ENCODE assay signal across 8 cellular contexts in the genomic region with DNA sequence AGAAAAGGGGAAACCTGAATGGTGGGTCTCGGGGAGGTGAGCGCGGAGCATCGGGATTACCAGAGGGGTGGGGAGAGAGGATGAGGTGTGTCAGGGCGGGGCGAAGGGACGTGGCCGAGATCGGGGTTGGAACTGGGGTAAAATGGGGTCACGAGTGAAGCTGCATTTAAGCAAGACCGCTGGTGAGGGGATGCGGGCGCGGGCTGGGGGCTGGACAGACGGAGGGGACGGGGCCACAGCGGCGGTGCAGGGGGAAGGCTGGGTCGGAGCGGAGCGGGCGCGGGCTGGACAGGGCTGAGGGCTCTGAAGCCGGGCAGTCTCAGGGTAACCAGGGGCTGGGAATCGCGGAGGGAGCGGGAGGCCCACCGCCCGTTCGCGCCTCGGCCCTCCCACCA.
DNase-seq lines count a peak whose midpoint lies in the region; ATAC-seq and TF ChIP-seq lines count a peak whose summit lies in the region.
"Not testable (repeated sequence)": the region's sequence is repeated elsewhere in the genome, so short reads cannot be mapped to it uniquely, and the experiment has no call there.

No MANE protein-coding gene starts in this region.

- peak; percentile 27 for ATAC-seq in GM21367 (IDR thresholded peaks at IDR 0.05; ENCODE audit: unreplicated experiment)
- ATAC-seq in HG03135 (IDR thresholded peaks at IDR 0.05; ENCODE audit: unreplicated experiment): peak; percentile 38
- ATAC-seq in esophagus mucosa: peak; percentile 74

- not testable (repeated sequence) for TF ChIP-seq POLR2A in Peyer's patch (IDR thresholded peaks at IDR 0.05)

- H3K27ac ChIP-seq in CD8-positive, alpha-beta memory T cell (ENCODE audit: low read depth, low read length): peak overlapping the region; percentile 72
- H3K27ac ChIP-seq in Peyer's patch: peak overlapping the region; percentile 79 to 95 (median 91)

- DNase-seq in CD8-positive, alpha-beta memory T cell: peak in 3 of 5 donors; percentile 36 to 55 (median 42)
- DNase-seq in Peyer's patch (peak; percentile 41 to 66 (median 58)), medulla oblongata (ENCODE audit: extremely low spot score) (peak; percentile 2)
- peak; percentile 70 for DNase-seq in activated effector memory CD4-positive, alpha-beta T cell treated with anti-CD3 and anti-CD28 coated beads, Interleukin-2, amount 50 U/mL, for 16 hours
- peak; percentile 34 for DNase-seq in stimulated activated CD4-positive, alpha-beta T cell treated with anti-CD3 and anti-CD28 coated beads, Interleukin-1b, Interleukin-23, amount 100 ng/mL, for 48 hours

- H3K4me3 ChIP-seq in CD8-positive, alpha-beta memory T cell (ENCODE audit: low read length): peak overlapping the region; percentile 72
- H3K4me3 ChIP-seq in Peyer's patch: peak overlapping the region; percentile 65 to 83 (median 76)

- not testable (repeated sequence) for TF ChIP-seq CTCF in Peyer's patch (IDR thresholded peaks at IDR 0.05)

- H3K9me3 ChIP-seq in CD8-positive, alpha-beta memory T cell (ENCODE audit: low read length); Peyer's patch: not testable (repeated sequence)

- peaks cover 14 to 27% (median 19%) of the 10 kb centered on the region in 3 donors for H3K4me1 Mint-ChIP-seq in CD8-positive, alpha-beta memory T cell

- H3K4me1 ChIP-seq in CD8-positive, alpha-beta memory T cell (ENCODE audit: insufficient read depth, low read length); Peyer's patch: not testable (repeated sequence)

- not testable (repeated sequence) for H3K36me3 ChIP-seq in CD8-positive, alpha-beta memory T cell (ENCODE audit: insufficient read depth, low read length); Peyer's patch

- CTCF ChIA-PET in CD8-positive, alpha-beta memory T cell (lab: Charles Lee): not testable (repeated sequence)

- POLR2A ChIA-PET in CD8-positive, alpha-beta memory T cell (lab: Charles Lee): interaction anchor here (1.1 kb wide), 1 partner anchor 220 kb away, joined by 7 read pairs; the partner anchor contains the start of gene GNA13

- H3K27me3 ChIP-seq in CD8-positive, alpha-beta memory T cell (ENCODE audit: insufficient read depth, low read length, poor library complexity, severe bottlenecking); Peyer's patch: not testable (repeated sequence)

- H3K36me3 Mint-ChIP-seq in CD8-positive, alpha-beta memory T cell: peaks cover 0 to 15% (median 0%) of the 10 kb centered on the region in 3 donors

- not testable (repeated sequence) for H3K27me3 Mint-ChIP-seq in CD8-positive, alpha-beta memory T cell

- H3K9me3 Mint-ChIP-seq in CD8-positive, alpha-beta memory T cell: not testable (repeated sequence)

- H3K27ac Mint-ChIP-seq in CD8-positive, alpha-beta memory T cell: peak overlapping the region; percentile 78 to 98 (median 95)

- H3K4me3 Mint-ChIP-seq in CD8-positive, alpha-beta memory T cell: peak overlapping the region; percentile 87 to 96 (median 94)

Comparison
In these comparisons a context has a peak if more than half of its experiments do, and no peak if none do; other contexts are left out.
1. Peak in every context shown above with its lines: DNase-seq, ATAC-seq, H3K4me3 ChIP-seq and H3K27ac ChIP-seq.
2. DNase-seq: peak in every context shown above with its lines; median percentile 70 in activated effector memory CD4-positive, alpha-beta T cell treated with anti-CD3 and anti-CD28 coated beads, Interleukin-2, amount 50 U/mL, for 16 hours; 58 in Peyer's patch; 42 in CD8-positive, alpha-beta memory T cell; 34 in stimulated activated CD4-positive, alpha-beta T cell treated with anti-CD3 and anti-CD28 coated beads, Interleukin-1b, Interleukin-23, amount 100 ng/mL, for 48 hours; 2 in medulla oblongata.